1 cellular context compared by ENCODE assay signal in genomic region chr5:112976432-112977309, GRCh38.
TF ChIP-seq lines count a peak whose summit lies in the region.

Gene DCP2 (plus strand): TSS chr5:112976798. CDS start chr5:112976934, 136 bp downstream.

TF ChIP-seq in K562, 482 proteins besides CTCF, POLR2A, EP300 and RAD21 (continued from another document and continues in another):
- TF ChIP-seq ZBTB49 (CRISPR knock-in tag; IDR thresholded peaks at IDR 0.05; ENCODE audit: borderline replicate concordance) (no peak), CC2D1A (IDR thresholded peaks at IDR 0.05) (0 out of 2 replicates have a peak, but pooled peaks have one; percentile 33), NUFIP1 (IDR thresholded peaks at IDR 0.05; ENCODE audit: partially characterized antibody) (no peak), RBM25 (IDR thresholded peaks at IDR 0.05; ENCODE audit: low read depth, low read length, severe bottlenecking) (peak; percentile 66), RBBP5 (IDR thresholded peaks at IDR 0.05; ENCODE audit: borderline replicate concordance, insufficient read depth, low read length, poor library complexity, severe bottlenecking) (peak; percentile 94), CEBPB (tag; IDR thresholded peaks at IDR 0.05) (no peak), U2AF2 (optimal IDR thresholded peaks at IDR 0.05; ENCODE audit: low read depth, low read length) (no peak), MYNN (IDR thresholded peaks at IDR 0.05) (no peak), MYNN (CRISPR knock-in tag; IDR thresholded peaks at IDR 0.05) (no peak), GATAD2B (IDR thresholded peaks at IDR 0.05; ENCODE audit: borderline replicate concordance) (no peak; the same call in 1 of the 2 replicates), GTF2A2 (tag; IDR thresholded peaks at IDR 0.05) (no peak), MTF1 (CRISPR knock-in tag; IDR thresholded peaks at IDR 0.05; ENCODE audit: borderline replicate concordance) (no peak), HDAC6 (IDR thresholded peaks at IDR 0.05; ENCODE audit: low read depth, low read length) (no peak), EGR1 (conservative IDR thresholded peaks at IDR 0.05) (peak; percentile 90), HMG20A (CRISPR knock-in tag; conservative IDR thresholded peaks at IDR 0.05) (no peak), ZNF311 (CRISPR knock-in tag; IDR thresholded peaks at IDR 0.05) (no peak), ESRRA (IDR thresholded peaks at IDR 0.05; ENCODE audit: borderline replicate concordance, low read depth) (0 out of 2 replicates have a peak, but pooled peaks have one; percentile 7), THAP7 (CRISPR knock-in tag; IDR thresholded peaks at IDR 0.05) (0 out of 2 replicates have a peak, but pooled peaks have one; percentile 65), MBD2 (IDR thresholded peaks at IDR 0.05; ENCODE audit: borderline replicate concordance, low read depth) (peak; percentile 96), SIRT6 (IDR thresholded peaks at IDR 0.05; ENCODE audit: low read depth, low read length) (no peak), FOXA3 (CRISPR knock-in tag; conservative IDR thresholded peaks at IDR 0.05 in 1 of 2, IDR thresholded peaks at IDR 0.05 in 1 of 2) (0 out of 4 replicates have a peak, but pooled peaks of 1 of the 2 experiments have one; percentile 28), ZBTB8A (IDR thresholded peaks at IDR 0.05; ENCODE audit: partially characterized antibody) (no peak), CBX8 (IDR thresholded peaks at IDR 0.05; ENCODE audit: borderline replicate concordance, extremely low read depth, low read depth, low read length, poor library complexity, severe bottlenecking) (no peak), GATAD2A (IDR thresholded peaks at IDR 0.05) (no peak; the same call in 1 of the 2 replicates), ZC3H11A (IDR thresholded peaks at IDR 0.05; ENCODE audit: low read depth, low read length) (no peak), ZNF354B (CRISPR knock-in tag; IDR thresholded peaks at IDR 0.05) (no peak), ZNF280A (IDR thresholded peaks at IDR 0.05; ENCODE audit: low read depth, partially characterized antibody) (no peak), ARID3A (IDR thresholded peaks at IDR 0.05; ENCODE audit: borderline replicate concordance, low read depth, low read length) (no peak), RFX1 (IDR thresholded peaks at IDR 0.05) (no peak), ZNF717 (CRISPR knock-in tag; IDR thresholded peaks at IDR 0.05) (no peak), MECOM (CRISPR knock-in tag; IDR thresholded peaks at IDR 0.05) (0 out of 2 replicates have a peak, but pooled peaks have one; percentile 18), ZNF146 (CRISPR knock-in tag; IDR thresholded peaks at IDR 0.05; ENCODE audit: unreplicated experiment) (no peak), ELF2 (CRISPR knock-in tag; IDR thresholded peaks at IDR 0.05) (no peak), PML (IDR thresholded peaks at IDR 0.05; ENCODE audit: low read length) (peak; percentile 73; the same call in 1 of the 2 replicates), RHOXF2B (CRISPR knock-in tag; conservative IDR thresholded peaks at IDR 0.05) (no peak), HLTF (IDR thresholded peaks at IDR 0.05) (no peak), POLR2AphosphoS5 (IDR thresholded peaks at IDR 0.05; ENCODE audit: control insufficient read depth, insufficient read depth, low read depth, low read length) (peak; percentile 91), SRSF7 (optimal IDR thresholded peaks at IDR 0.05; ENCODE audit: low read depth, low read length) (no peak), TBL1XR1 (IDR thresholded peaks at IDR 0.05; ENCODE audit: low read length in 2 of 2) (no peak), SMC3 (conservative IDR thresholded peaks at IDR 0.05; ENCODE audit: insufficient read depth, low read depth, low read length) (no peak), CBFB (CRISPR knock-in tag; IDR thresholded peaks at IDR 0.05) (0 out of 2 replicates have a peak, but pooled peaks have one; percentile 58), TCFL5 (CRISPR knock-in tag; conservative IDR thresholded peaks at IDR 0.05) (no peak), FOSL1 (tag; conservative IDR thresholded peaks at IDR 0.05) (no peak), ZBTB26 (CRISPR knock-in tag; IDR thresholded peaks at IDR 0.05) (no peak), PCBP1 (IDR thresholded peaks at IDR 0.05; ENCODE audit: low read depth, low read length, poor library complexity, severe bottlenecking) (peak; percentile 50)
- TF ChIP-seq, protein P1, sequence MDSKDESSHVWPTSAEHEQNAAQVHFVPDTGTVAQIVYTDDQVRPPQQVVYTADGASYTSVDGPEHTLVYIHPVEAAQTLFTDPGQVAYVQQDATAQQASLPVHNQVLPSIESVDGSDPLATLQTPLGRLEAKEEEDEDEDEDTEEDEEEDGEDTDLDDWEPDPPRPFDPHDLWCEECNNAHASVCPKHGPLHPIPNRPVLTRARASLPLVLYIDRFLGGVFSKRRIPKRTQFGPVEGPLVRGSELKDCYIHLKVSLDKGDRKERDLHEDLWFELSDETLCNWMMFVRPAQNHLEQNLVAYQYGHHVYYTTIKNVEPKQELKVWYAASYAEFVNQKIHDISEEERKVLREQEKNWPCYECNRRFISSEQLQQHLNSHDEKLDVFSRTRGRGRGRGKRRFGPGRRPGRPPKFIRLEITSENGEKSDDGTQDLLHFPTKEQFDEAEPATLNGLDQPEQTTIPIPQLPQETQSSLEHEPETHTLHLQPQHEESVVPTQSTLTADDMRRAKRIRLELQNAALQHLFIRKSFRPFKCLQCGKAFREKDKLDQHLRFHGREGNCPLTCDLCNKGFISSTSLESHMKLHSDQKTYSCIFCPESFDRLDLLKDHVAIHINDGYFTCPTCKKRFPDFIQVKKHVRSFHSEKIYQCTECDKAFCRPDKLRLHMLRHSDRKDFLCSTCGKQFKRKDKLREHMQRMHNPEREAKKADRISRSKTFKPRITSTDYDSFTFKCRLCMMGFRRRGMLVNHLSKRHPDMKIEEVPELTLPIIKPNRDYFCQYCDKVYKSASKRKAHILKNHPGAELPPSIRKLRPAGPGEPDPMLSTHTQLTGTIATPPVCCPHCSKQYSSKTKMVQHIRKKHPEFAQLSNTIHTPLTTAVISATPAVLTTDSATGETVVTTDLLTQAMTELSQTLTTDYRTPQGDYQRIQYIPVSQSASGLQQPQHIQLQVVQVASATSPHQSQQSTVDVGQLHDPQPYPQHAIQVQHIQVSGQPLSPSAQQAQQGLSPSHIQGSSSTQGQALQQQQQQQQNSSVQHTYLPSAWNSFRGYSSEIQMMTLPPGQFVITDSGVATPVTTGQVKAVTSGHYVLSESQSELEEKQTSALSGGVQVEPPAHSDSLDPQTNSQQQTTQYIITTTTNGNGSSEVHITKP (IDR thresholded peaks at IDR 0.05; ENCODE audit: partially characterized antibody) = peak; percentile 72
- TF ChIP-seq, protein P2, sequence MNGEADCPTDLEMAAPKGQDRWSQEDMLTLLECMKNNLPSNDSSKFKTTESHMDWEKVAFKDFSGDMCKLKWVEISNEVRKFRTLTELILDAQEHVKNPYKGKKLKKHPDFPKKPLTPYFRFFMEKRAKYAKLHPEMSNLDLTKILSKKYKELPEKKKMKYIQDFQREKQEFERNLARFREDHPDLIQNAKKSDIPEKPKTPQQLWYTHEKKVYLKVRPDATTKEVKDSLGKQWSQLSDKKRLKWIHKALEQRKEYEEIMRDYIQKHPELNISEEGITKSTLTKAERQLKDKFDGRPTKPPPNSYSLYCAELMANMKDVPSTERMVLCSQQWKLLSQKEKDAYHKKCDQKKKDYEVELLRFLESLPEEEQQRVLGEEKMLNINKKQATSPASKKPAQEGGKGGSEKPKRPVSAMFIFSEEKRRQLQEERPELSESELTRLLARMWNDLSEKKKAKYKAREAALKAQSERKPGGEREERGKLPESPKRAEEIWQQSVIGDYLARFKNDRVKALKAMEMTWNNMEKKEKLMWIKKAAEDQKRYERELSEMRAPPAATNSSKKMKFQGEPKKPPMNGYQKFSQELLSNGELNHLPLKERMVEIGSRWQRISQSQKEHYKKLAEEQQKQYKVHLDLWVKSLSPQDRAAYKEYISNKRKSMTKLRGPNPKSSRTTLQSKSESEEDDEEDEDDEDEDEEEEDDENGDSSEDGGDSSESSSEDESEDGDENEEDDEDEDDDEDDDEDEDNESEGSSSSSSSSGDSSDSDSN (IDR thresholded peaks at IDR 0.05; ENCODE audit: borderline replicate concordance in 1 of 2, low read depth in 2 of 2, low read length in 2 of 2) = peak; percentile 80 to 88; a peak in 2 of 4 replicates
- TF ChIP-seq, protein P3, sequence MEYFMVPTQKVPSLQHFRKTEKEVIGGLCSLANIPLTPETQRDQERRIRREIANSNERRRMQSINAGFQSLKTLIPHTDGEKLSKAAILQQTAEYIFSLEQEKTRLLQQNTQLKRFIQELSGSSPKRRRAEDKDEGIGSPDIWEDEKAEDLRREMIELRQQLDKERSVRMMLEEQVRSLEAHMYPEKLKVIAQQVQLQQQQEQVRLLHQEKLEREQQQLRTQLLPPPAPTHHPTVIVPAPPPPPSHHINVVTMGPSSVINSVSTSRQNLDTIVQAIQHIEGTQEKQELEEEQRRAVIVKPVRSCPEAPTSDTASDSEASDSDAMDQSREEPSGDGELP (CRISPR knock-in tag; IDR thresholded peaks at IDR 0.05; ENCODE audit: borderline replicate concordance) = peak; percentile 47
- TF ChIP-seq, protein P4, sequence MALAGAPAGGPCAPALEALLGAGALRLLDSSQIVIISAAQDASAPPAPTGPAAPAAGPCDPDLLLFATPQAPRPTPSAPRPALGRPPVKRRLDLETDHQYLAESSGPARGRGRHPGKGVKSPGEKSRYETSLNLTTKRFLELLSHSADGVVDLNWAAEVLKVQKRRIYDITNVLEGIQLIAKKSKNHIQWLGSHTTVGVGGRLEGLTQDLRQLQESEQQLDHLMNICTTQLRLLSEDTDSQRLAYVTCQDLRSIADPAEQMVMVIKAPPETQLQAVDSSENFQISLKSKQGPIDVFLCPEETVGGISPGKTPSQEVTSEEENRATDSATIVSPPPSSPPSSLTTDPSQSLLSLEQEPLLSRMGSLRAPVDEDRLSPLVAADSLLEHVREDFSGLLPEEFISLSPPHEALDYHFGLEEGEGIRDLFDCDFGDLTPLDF (CRISPR knock-in tag; IDR thresholded peaks at IDR 0.05) = peak; percentile 85; the same call in 1 of the 2 replicates
- TF ChIP-seq, protein P5, sequence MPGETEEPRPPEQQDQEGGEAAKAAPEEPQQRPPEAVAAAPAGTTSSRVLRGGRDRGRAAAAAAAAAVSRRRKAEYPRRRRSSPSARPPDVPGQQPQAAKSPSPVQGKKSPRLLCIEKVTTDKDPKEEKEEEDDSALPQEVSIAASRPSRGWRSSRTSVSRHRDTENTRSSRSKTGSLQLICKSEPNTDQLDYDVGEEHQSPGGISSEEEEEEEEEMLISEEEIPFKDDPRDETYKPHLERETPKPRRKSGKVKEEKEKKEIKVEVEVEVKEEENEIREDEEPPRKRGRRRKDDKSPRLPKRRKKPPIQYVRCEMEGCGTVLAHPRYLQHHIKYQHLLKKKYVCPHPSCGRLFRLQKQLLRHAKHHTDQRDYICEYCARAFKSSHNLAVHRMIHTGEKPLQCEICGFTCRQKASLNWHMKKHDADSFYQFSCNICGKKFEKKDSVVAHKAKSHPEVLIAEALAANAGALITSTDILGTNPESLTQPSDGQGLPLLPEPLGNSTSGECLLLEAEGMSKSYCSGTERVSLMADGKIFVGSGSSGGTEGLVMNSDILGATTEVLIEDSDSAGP (CRISPR knock-in tag; IDR thresholded peaks at IDR 0.05) = no peak
